ENCODE assay signal across 8 cellular contexts in genomic region chr7:145036592-145037386, GRCh38.
DNase-seq lines count a peak whose midpoint lies in the region; ATAC-seq and TF ChIP-seq lines count a peak whose summit lies in the region.

No MANE protein-coding gene starts in this region.

- ATAC-seq in heart left ventricle (no peak), T-cell (replicated peaks in 1 of 4) (peak in 3 of 4 experiments; percentile 41 to 67 (median 63))

- H3K27ac Mint-ChIP-seq in T-cell = no peak overlapping the region
- no peak overlapping the region for H3K27ac Mint-ChIP-seq in mesothelial cell of epicardium
- no peak overlapping the region for H3K27ac Mint-ChIP-seq in type B pancreatic cell

- H3K4me3 ChIP-seq in heart left ventricle (no peak overlapping the region), MG63 (no peak overlapping the region), dorsolateral prefrontal cortex (peak overlapping the region in 23 of 59 donors; percentile 2 to 48 (median 20))

- H3K27me3 ChIP-seq in heart left ventricle (no peaks in the 10 kb centered on the region), MG63 (no peaks in the 10 kb centered on the region), dorsolateral prefrontal cortex (no peaks in the 10 kb centered on the region)

- H3K4me1 Mint-ChIP-seq in T-cell (peaks cover 0 to 2% (median 2%) of the 10 kb centered on the region in 3 donors), mesothelial cell of epicardium (peaks cover 3% of the 10 kb centered on the region), type B pancreatic cell (ENCODE audit: unreplicated experiment) (peaks cover 4% of the 10 kb centered on the region)

- CTCF ChIA-PET in T-cell (lab: Charles Lee) = interaction anchor here (0.8 to 1.6 kb wide), 8 partner anchors 9 to 366 kb away, joined by 3 to 5 read pairs (median 3); partner anchors contain the start of gene TPK1 (in 1 of the 2)

- H3K27ac ChIP-seq in heart left ventricle = no peak overlapping the region
- no peak overlapping the region for H3K27ac ChIP-seq in dorsolateral prefrontal cortex

- H3K4me3 Mint-ChIP-seq in T-cell = peak overlapping the region in 1 of 3 donors; percentile 54
- H3K4me3 Mint-ChIP-seq in mesothelial cell of epicardium = peak overlapping the region; percentile 40
- peak overlapping the region; percentile 55 for H3K4me3 Mint-ChIP-seq in type B pancreatic cell

- no peak for DNase-seq in heart left ventricle
- no peak for DNase-seq in cardiac septum (ENCODE audit: low spot score)
- peak; percentile 23 for DNase-seq in HCEC 1CT
- DNase-seq in MG63 = peak; percentile 7
- peak in 25 of 34 experiments; percentile 1 to 33 (median 13) for DNase-seq in T-cell
- peak in 2 of 10 donors; percentile 14 to 29 for DNase-seq in dorsolateral prefrontal cortex
- DNase-seq in mesothelial cell of epicardium (ENCODE audit: low spot score in 2 of 2, unreplicated experiment in 2 of 2) = no peak
- no peak for DNase-seq in type B pancreatic cell (ENCODE audit: extremely low spot score, unreplicated experiment)

- H3K9me3 Mint-ChIP-seq in T-cell = peaks cover 0 to 14% (median 3%) of the 10 kb centered on the region in 3 donors
- no peaks in the 10 kb centered on the region for H3K9me3 Mint-ChIP-seq in mesothelial cell of epicardium
- H3K9me3 Mint-ChIP-seq in type B pancreatic cell = peaks cover 4% of the 10 kb centered on the region

- H3K27me3 Mint-ChIP-seq in T-cell (peaks cover 8 to 31% of the 10 kb centered on the region in 2 donors), mesothelial cell of epicardium (ENCODE audit: low read depth) (peaks cover 22% of the 10 kb centered on the region), type B pancreatic cell (peaks cover 3% of the 10 kb centered on the region)

- H3K36me3 Mint-ChIP-seq in T-cell (no peaks in the 10 kb centered on the region), mesothelial cell of epicardium (no peaks in the 10 kb centered on the region), type B pancreatic cell (no peaks in the 10 kb centered on the region)

- peaks cover 0 to 9% (median 0%) of the 10 kb centered on the region in 12 donors for H3K9me3 ChIP-seq in heart left ventricle
- no peaks in the 10 kb centered on the region for H3K9me3 ChIP-seq in MG63

- no peaks in the 10 kb centered on the region for H3K36me3 ChIP-seq in heart left ventricle
- H3K36me3 ChIP-seq in MG63 = no peaks in the 10 kb centered on the region

- no peaks in the 10 kb centered on the region for H3K4me1 ChIP-seq in heart left ventricle

- no peak for TF ChIP-seq POLR2A in heart left ventricle (IDR thresholded peaks at IDR 0.05)

- peak; percentile 53 to 84 (median 72) for TF ChIP-seq CTCF in heart left ventricle (IDR thresholded peaks at IDR 0.05)
- TF ChIP-seq CTCF in dorsolateral prefrontal cortex (IDR thresholded peaks at IDR 0.05 in 54 of 56, conservative IDR thresholded peaks at IDR 0.05 in 2 of 56; ENCODE audit: low read depth in 1 of 56, partially characterized antibody in 56 of 56) = peak; percentile 69 to 95 (median 86)
- peak; percentile 97 for TF ChIP-seq CTCF in mesothelial cell of epicardium (IDR thresholded peaks at IDR 0.05; ENCODE audit: unreplicated experiment)
- peak; percentile 94 for TF ChIP-seq CTCF in type B pancreatic cell (conservative IDR thresholded peaks at IDR 0.05)

- POLR2A ChIA-PET in T-cell (lab: Charles Lee) = no interaction called here

- intact Hi-C loops in heart left ventricle (cut with DNase I) (loop anchor here in 6 of 10 donors (5.0 to 10.0 kb wide), 3 partner anchors 1051 to 1058 kb away; no protein-coding TSS in a partner anchor), cardiac septum (cut with DNase I) (no loop called here), dorsolateral prefrontal cortex (cut with DNase I) (loop anchor here in 1 of 2 donors (10.0 kb wide), 1 partner anchor 1058 kb away; no protein-coding TSS in a partner anchor)

- 5 to 10% (median 7%) methylated on average over 4 of the region's 4 CpGs for WGBS in heart left ventricle, 4 donors

Comparison
In these comparisons a context has a peak if more than half of its experiments do, and no peak if none do; other contexts are left out.
1. ATAC-seq: peak in T-cell (3 of 4); none in heart left ventricle (0 of 4).
2. DNase-seq: peak in HCEC 1CT (single experiment), MG63 (single experiment) and T-cell (25 of 34); none in heart left ventricle (0 of 5), cardiac septum (single experiment), mesothelial cell of epicardium (0 of 2) and type B pancreatic cell (single experiment).
3. Peak in every context shown above with its lines, with median percentiles within 50 percentile points of each other: CTCF ChIP-seq.